33 cellular contexts compared by ENCODE assay signal in genomic region chr12:127161466-127161865, GRCh38.
"Had no signal": no experiment of that assay in that cellular context is flagged by ENCODE, and none has a peak within 500 bp of the region (broad histone marks: within the 10 kb centered on the region; RNA-seq: fewer than 3 reads in every experiment).

No MANE protein-coding gene starts in this region.

- H3K4me3 Mint-ChIP-seq: activated CD4-positive, alpha-beta memory T cell treated with anti-CD3 and anti-CD28 coated beads for 36 hours; activated CD4-positive, alpha-beta T cell treated with anti-CD3 and anti-CD28 coated beads for 36 hours; activated CD4-positive, alpha-beta T cell treated with anti-CD3 and anti-CD28 coated beads, Interleukin-2, amount 10 ng/mL, durations not matched to agents 24 days and 14 days; activated CD8-positive, alpha-beta memory T cell treated with anti-CD3 and anti-CD28 coated beads, Interleukin-2, amount 10 ng/mL, durations not matched to agents 7 days and 5 days; activated CD8-positive, alpha-beta T cell treated with anti-CD3 and anti-CD28 coated beads, Interleukin-2, amount 10 ng/mL, durations not matched to agents 7 days and 5 days; activated naive CD4-positive, alpha-beta T cell treated with anti-CD3 and anti-CD28 coated beads for 36 hours; activated naive CD4-positive, alpha-beta T cell treated with anti-CD3 and anti-CD28 coated beads, Interleukin-2, amount 50 U/mL, for 24 hours; activated naive CD8-positive, alpha-beta T cell treated with anti-CD3 and anti-CD28 coated beads for 36 hours; activated naive CD8-positive, alpha-beta T cell treated with anti-CD3 and anti-CD28 coated beads, Interleukin-2, amount 50 U/mL, for 24 hours; activated T-helper 1 cell treated with anti-CD3 and anti-CD28 coated beads, Interleukin-12 subunit alpha, Interleukin-12 subunit beta, Interleukin-2, Interleukin-4 antibody, amounts not matched to agents 30 ng/mL and 10 ng/mL and 1 ng/mL, durations not matched to agents 14 hours and 24 hours and 36 hours; brain had no signal

- H3K9me3 Mint-ChIP-seq: activated CD4-positive, alpha-beta T cell treated with anti-CD3 and anti-CD28 coated beads, Interleukin-2, amount 10 ng/mL, durations not matched to agents 24 days and 14 days; activated naive CD4-positive, alpha-beta T cell treated with anti-CD3 and anti-CD28 coated beads for 36 hours; activated naive CD4-positive, alpha-beta T cell treated with anti-CD3 and anti-CD28 coated beads, Interleukin-2, amount 50 U/mL, for 24 hours; activated naive CD8-positive, alpha-beta T cell treated with anti-CD3 and anti-CD28 coated beads for 36 hours; activated naive CD8-positive, alpha-beta T cell treated with anti-CD3 and anti-CD28 coated beads, Interleukin-2, amount 50 U/mL, for 24 hours; effector memory CD8-positive, alpha-beta T cell had no signal

- H3K4me1 ChIP-seq: ascending aorta, breast epithelium, colonic mucosa had no signal

- H3K36me3 Mint-ChIP-seq: activated CD4-positive, alpha-beta memory T cell treated with anti-CD3 and anti-CD28 coated beads for 36 hours; activated naive CD4-positive, alpha-beta T cell treated with anti-CD3 and anti-CD28 coated beads, Interleukin-2, amount 50 U/mL, for 24 hours; activated naive CD8-positive, alpha-beta T cell treated with anti-CD3 and anti-CD28 coated beads for 36 hours; brain had no signal

- DNase-seq: activated CD4-positive, alpha-beta memory T cell treated with anti-CD3 and anti-CD28 coated beads for 36 hours; activated CD4-positive, alpha-beta T cell treated with anti-CD3 and anti-CD28 coated beads for 36 hours; activated CD4-positive, alpha-beta T cell treated with anti-CD3 and anti-CD28 coated beads, Interleukin-2, amount 10 ng/mL, durations not matched to agents 24 days and 14 days; activated CD4-positive, CD25-positive, alpha-beta regulatory T cell; activated CD4-positive, CD25-positive, alpha-beta regulatory T cell treated with anti-CD3 and anti-CD28 coated beads, Interleukin-2, amount 50 U/mL, for 72 hours; activated CD8-positive, alpha-beta memory T cell treated with anti-CD3 and anti-CD28 coated beads, Interleukin-2, amount 10 ng/mL, durations not matched to agents 7 days and 5 days; activated CD8-positive, alpha-beta memory T cell treated with anti-CD3 and anti-CD28 coated beads, Interleukin-2, amount 50 U/mL, for 4 hours; activated CD8-positive, alpha-beta T cell treated with anti-CD3 and anti-CD28 coated beads, Interleukin-2, amount 10 ng/mL, durations not matched to agents 7 days and 5 days; activated effector memory CD4-positive, alpha-beta T cell treated with anti-CD3 and anti-CD28 coated beads, Interleukin-2, amount 50 U/mL, for 16 hours; activated naive CD4-positive, alpha-beta T cell treated with anti-CD3 and anti-CD28 coated beads for 36 hours; activated naive CD8-positive, alpha-beta T cell treated with anti-CD3 and anti-CD28 coated beads for 36 hours; activated naive CD8-positive, alpha-beta T cell treated with anti-CD3 and anti-CD28 coated beads, Interleukin-2, amount 50 U/mL, for 24 hours; activated T-cell treated with anti-CD3 and anti-CD28 coated beads, Interleukin-2, amount 50 U/mL, for 1 hour; activated T-cell treated with anti-CD3 and anti-CD28 coated beads, Interleukin-2, amount 50 U/mL, for 48 hours; adrenal gland; amygdala; central memory CD4-positive, alpha-beta T cell; cerebellar nuclear complex; colonic mucosa; dorsolateral prefrontal cortex; effector CD4-positive, alpha-beta T cell; effector memory CD8-positive, alpha-beta T cell; erythroblast; esophagus squamous epithelium; foreskin melanocyte had no signal

- H3K4me3 ChIP-seq: adrenal gland, ascending aorta, breast epithelium, cardiac muscle cell, colonic mucosa, dorsolateral prefrontal cortex, esophagus squamous epithelium, gastroesophageal sphincter had no signal

- H3K27me3 ChIP-seq: adrenal gland, ascending aorta, breast epithelium, cardiac muscle cell, colonic mucosa, dorsolateral prefrontal cortex, esophagus squamous epithelium, gastroesophageal sphincter had no signal

- H3K27ac ChIP-seq: adrenal gland, ascending aorta, breast epithelium, cardiac muscle cell, colonic mucosa, esophagus squamous epithelium, gastroesophageal sphincter had no signal

- H3K27me3 Mint-ChIP-seq: activated CD4-positive, alpha-beta memory T cell treated with anti-CD3 and anti-CD28 coated beads for 36 hours; activated CD8-positive, alpha-beta memory T cell treated with anti-CD3 and anti-CD28 coated beads, Interleukin-2, amount 10 ng/mL, durations not matched to agents 7 days and 5 days; activated naive CD4-positive, alpha-beta T cell treated with anti-CD3 and anti-CD28 coated beads, Interleukin-2, amount 50 U/mL, for 24 hours; activated naive CD8-positive, alpha-beta T cell treated with anti-CD3 and anti-CD28 coated beads for 36 hours; effector memory CD8-positive, alpha-beta T cell had no signal

- H3K27ac Mint-ChIP-seq: activated CD4-positive, alpha-beta memory T cell treated with anti-CD3 and anti-CD28 coated beads for 36 hours; activated CD4-positive, alpha-beta T cell treated with anti-CD3 and anti-CD28 coated beads for 36 hours; activated CD4-positive, alpha-beta T cell treated with anti-CD3 and anti-CD28 coated beads, Interleukin-2, amount 10 ng/mL, durations not matched to agents 24 days and 14 days; activated CD8-positive, alpha-beta memory T cell treated with anti-CD3 and anti-CD28 coated beads, Interleukin-2, amount 10 ng/mL, durations not matched to agents 7 days and 5 days; activated CD8-positive, alpha-beta T cell treated with anti-CD3 and anti-CD28 coated beads, Interleukin-2, amount 10 ng/mL, durations not matched to agents 7 days and 5 days; activated naive CD4-positive, alpha-beta T cell treated with anti-CD3 and anti-CD28 coated beads for 36 hours; activated naive CD4-positive, alpha-beta T cell treated with anti-CD3 and anti-CD28 coated beads, Interleukin-2, amount 50 U/mL, for 24 hours; activated naive CD8-positive, alpha-beta T cell treated with anti-CD3 and anti-CD28 coated beads for 36 hours; activated naive CD8-positive, alpha-beta T cell treated with anti-CD3 and anti-CD28 coated beads, Interleukin-2, amount 50 U/mL, for 24 hours; activated T-helper 1 cell treated with anti-CD3 and anti-CD28 coated beads, Interleukin-12 subunit alpha, Interleukin-12 subunit beta, Interleukin-2, Interleukin-4 antibody, amounts not matched to agents 30 ng/mL and 10 ng/mL and 1 ng/mL, durations not matched to agents 14 hours and 24 hours and 36 hours; activated T-helper 2 cell treated with anti-CD3 and anti-CD28 coated beads, Interferon-gamma antibody, Interleukin-2, Interleukin-4, amounts not matched to agents 10 μg/mL and 5 μg/mL and 100 μg/mL, durations not matched to agents 14 hours and 24 hours and 36 hours; brain had no signal

- H3K36me3 ChIP-seq: adrenal gland, ascending aorta, breast epithelium, cardiac muscle cell, colonic mucosa, esophagus squamous epithelium, gastroesophageal sphincter had no signal

- ATAC-seq: activated CD4-positive, alpha-beta T cell treated with anti-CD3 and anti-CD28 coated beads for 36 hours; activated CD8-positive, alpha-beta memory T cell treated with anti-CD3 and anti-CD28 coated beads, Interleukin-2, amount 10 ng/mL, durations not matched to agents 7 days and 5 days; activated CD8-positive, alpha-beta T cell treated with anti-CD3 and anti-CD28 coated beads, Interleukin-2, amount 10 ng/mL, durations not matched to agents 7 days and 5 days; activated naive CD8-positive, alpha-beta T cell treated with anti-CD3 and anti-CD28 coated beads, Interleukin-2, amount 50 U/mL, for 24 hours; effector memory CD8-positive, alpha-beta T cell; gastroesophageal sphincter had no signal

- H3K9me3 ChIP-seq: adrenal gland, ascending aorta, breast epithelium, colonic mucosa, esophagus squamous epithelium, gastroesophageal sphincter had no signal
